In genomic region chr2:208568203-208568602, GRCh38 we compare ENCODE assay signal across 35 cellular contexts.
"Had no signal": no experiment of that assay in that cellular context is flagged by ENCODE, and none has a peak within 500 bp of the region (broad histone marks: within the 10 kb centered on the region; RNA-seq: fewer than 3 reads in every experiment).

No MANE protein-coding gene starts in this region.

- DNase-seq: Karpas-422, Kasumi-1, MG63, MM.1S, MV-4-11, NCI-H1048, NCI-H1092, NCI-H1092 treated with DMSO at 0.1 percent for 48 hours, NCI-H1105, NCI-H1105 treated with DMSO at 0.1 percent for 48 hours, NCI-H1417, NCI-H1417 treated with DMSO at 0.1 percent for 48 hours, NCI-H1436, NCI-H1436 treated with DMSO at 0.1 percent for 48 hours, NCI-H146, NCI-H1694, NCI-H1694 treated with DMSO at 0.1 percent for 48 hours, NCI-H187, NCI-H187 treated with DMSO at 0.1 percent for 48 hours, NCI-H1930, NCI-H2029, NCI-H2029 treated with DMSO at 0.1 percent for 48 hours, NCI-H2081, NCI-H2081 treated with DMSO at 0.1 percent for 48 hours, NCI-H2107, NCI-H2171, NCI-H2171 treated with DMSO at 0.1 percent for 48 hours, NCI-H2227 treated with DMSO at 0.1 percent for 48 hours, NCI-H226, NCI-H345, NCI-H446, NCI-H446 treated with DMSO at 0.1 percent for 48 hours, NCI-H510A, NCI-H510A treated with DMSO at 0.1 percent for 48 hours had no signal

- H3K9ac ChIP-seq: KMS-11 had no signal

- H3K27ac ChIP-seq: KMS-11 had no signal

- H3K4me2 ChIP-seq: KMS-11 had no signal

- H3K4me3 ChIP-seq: MG63 had no signal

- H3K36me3 ChIP-seq: MG63 had no signal

- H3K9me3 ChIP-seq: MG63 had no signal

- H3K27me3 ChIP-seq: MG63 had no signal
